In genomic region chr2:10549621-10550020, GRCh38 we compare ENCODE assay signal across 1 cellular context.
TF ChIP-seq lines count a peak whose summit lies in the region.

No MANE protein-coding gene starts in this region.

TF ChIP-seq in GM23338, 12 proteins besides CTCF, POLR2A, EP300 and RAD21 (continued from another document):
- TF ChIP-seq ZNF462 (CRISPR knock-in tag; IDR thresholded peaks at IDR 0.05) (no peak), NANOG (IDR thresholded peaks at IDR 0.05; ENCODE audit: borderline replicate concordance) (no peak), EZH2 (IDR thresholded peaks at IDR 0.05; ENCODE audit: low read depth, unreplicated experiment) (no peak), JUNB (IDR thresholded peaks at IDR 0.05; ENCODE audit: unreplicated experiment) (no peak)
- TF ChIP-seq, protein P1, sequence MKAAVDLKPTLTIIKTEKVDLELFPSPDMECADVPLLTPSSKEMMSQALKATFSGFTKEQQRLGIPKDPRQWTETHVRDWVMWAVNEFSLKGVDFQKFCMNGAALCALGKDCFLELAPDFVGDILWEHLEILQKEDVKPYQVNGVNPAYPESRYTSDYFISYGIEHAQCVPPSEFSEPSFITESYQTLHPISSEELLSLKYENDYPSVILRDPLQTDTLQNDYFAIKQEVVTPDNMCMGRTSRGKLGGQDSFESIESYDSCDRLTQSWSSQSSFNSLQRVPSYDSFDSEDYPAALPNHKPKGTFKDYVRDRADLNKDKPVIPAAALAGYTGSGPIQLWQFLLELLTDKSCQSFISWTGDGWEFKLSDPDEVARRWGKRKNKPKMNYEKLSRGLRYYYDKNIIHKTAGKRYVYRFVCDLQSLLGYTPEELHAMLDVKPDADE (IDR thresholded peaks at IDR 0.05), result no peak
